8 cellular contexts compared by ENCODE assay signal in the genomic region with DNA sequence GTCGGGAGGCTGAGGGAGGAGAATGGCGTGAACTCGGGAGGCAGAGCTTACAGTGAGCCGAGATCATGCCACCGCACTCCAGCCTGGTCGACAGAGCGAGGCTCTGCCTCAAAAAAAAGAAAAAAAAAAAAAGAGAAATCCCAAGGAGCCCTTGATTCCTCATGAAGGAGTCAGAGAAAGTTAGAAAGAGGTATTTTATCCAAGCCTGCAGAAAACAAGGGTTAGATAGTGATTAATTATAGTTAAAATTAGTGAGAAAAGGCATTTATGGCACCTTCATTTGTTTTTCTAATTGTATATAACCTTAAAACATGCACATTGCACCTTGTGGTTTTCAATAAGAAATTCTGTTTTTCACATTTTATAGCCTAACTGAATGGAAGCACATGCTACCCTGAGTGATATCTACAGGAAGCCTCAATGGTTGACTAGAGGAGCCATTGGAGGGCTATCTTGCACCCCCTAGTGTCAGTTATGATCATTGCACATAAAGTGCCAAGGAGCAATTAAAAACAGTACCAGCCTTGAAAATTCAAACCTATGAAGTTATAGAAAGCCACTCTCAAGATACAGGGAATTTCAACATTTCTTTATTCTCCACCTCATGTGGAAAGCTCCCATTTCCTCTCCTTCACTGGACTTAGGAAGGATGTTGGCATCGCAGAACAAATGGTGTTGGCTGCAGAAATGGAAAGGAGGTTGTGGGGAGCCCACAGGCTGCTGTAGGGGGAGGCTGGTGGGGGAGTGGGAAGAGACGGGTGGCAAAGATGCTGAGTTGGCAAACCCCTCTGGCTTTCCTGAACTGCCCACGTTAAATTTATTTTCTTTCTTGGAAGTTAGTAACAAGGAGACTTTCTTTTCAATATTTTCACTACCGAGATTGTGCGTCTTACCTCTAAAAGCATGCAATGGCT. TPM values are rescaled to one million over a fixed set of nuclear protein-coding genes. Genes with fewer than 3 reads are reported as not detected.
DNase-seq lines count a peak whose midpoint lies in the region; ATAC-seq, FAIRE-seq and TF ChIP-seq lines count a peak whose summit lies in the region.

No MANE protein-coding gene starts in this region.

- no peaks in the 10 kb centered on the region for H3K27me3 ChIP-seq in A673 (replicated peaks; ENCODE audit: insufficient read depth, low read depth, low read length, poor library complexity)
- peaks cover 18% of the 10 kb centered on the region for H3K27me3 ChIP-seq in gastroesophageal sphincter
- no peaks in the 10 kb centered on the region for H3K27me3 ChIP-seq in pancreas

- intact Hi-C loops in A673 (cut with micrococcal nuclease; ENCODE audit: unreplicated experiment), result loop anchor here (1.0 kb wide), 2 partner anchors 77 to 130 kb away; no protein-coding TSS in a partner anchor
- intact Hi-C loops in pancreas (cut with DNase I), result loop anchor here in 2 of 3 donors (10.0 kb wide), 2 partner anchors 79 to 129 kb away; no protein-coding TSS in a partner anchor

- ATAC-seq in gastroesophageal sphincter (no peak), pancreas (peak in 3 of 4 donors; percentile 71 to 88 (median 79)), GM21529 (IDR thresholded peaks at IDR 0.05; ENCODE audit: unreplicated experiment) (no peak), GM21447 (IDR thresholded peaks at IDR 0.05; ENCODE audit: unreplicated experiment) (no peak)

- H3K4me1 ChIP-seq in A673 (ENCODE audit: insufficient read depth, low read length, poor library complexity, severe bottlenecking) (no peaks in the 10 kb centered on the region), gastroesophageal sphincter (no peaks in the 10 kb centered on the region), pancreas (no peaks in the 10 kb centered on the region)

- H3K4me3 ChIP-seq in A673 (ENCODE audit: low read depth, low read length, poor library complexity, severe bottlenecking) (no peak overlapping the region), gastroesophageal sphincter (no peak overlapping the region), pancreas (no peak overlapping the region)

- TF ChIP-seq POLR2A in gastroesophageal sphincter (IDR thresholded peaks at IDR 0.05), result no peak

- TF ChIP-seq CTCF in A673 (conservative IDR thresholded peaks at IDR 0.05; ENCODE audit: low read depth, low read length) (peak; percentile 71), GM10248 (IDR thresholded peaks at IDR 0.05; ENCODE audit: control extremely low read depth, extremely low read depth, low read depth, missing control alignments) (peak; percentile 34), gastroesophageal sphincter (IDR thresholded peaks at IDR 0.05) (peak; percentile 57 to 76 (median 62)), pancreas (IDR thresholded peaks at IDR 0.05) (peak; percentile 46 to 62 (median 52))

- DNase-seq in A673 (ENCODE audit: low spot score), result peak; percentile 63
- DNase-seq in GM10248 (ENCODE audit: extremely low spot score), result peak; percentile 81
- DNase-seq in NCI-H2196 treated with DMSO at 0.1 percent for 48 hours (lab: John Stamatoyannopoulos, UW; ENCODE audit: unreplicated experiment), result peak; percentile 0
- peak; percentile 34 for DNase-seq in activated T-cell treated with anti-CD3 and anti-CD28 coated beads for 4 hours
- DNase-seq in pancreas, result peak in 1 of 6 donors; percentile 28

- no peak for TF ChIP-seq EP300 in gastroesophageal sphincter (IDR thresholded peaks at IDR 0.05)

- POLR2A ChIA-PET in A673 (lab: Charles Lee; ENCODE audit: low non-redundant PET), result no interaction called here
- POLR2A ChIA-PET in GM10248 (lab: Yijun Ruan, JAX), result no interaction called here

- H3K9me3 ChIP-seq in A673 (ENCODE audit: low read depth, low read length, poor library complexity, severe bottlenecking) (peaks cover 5% of the 10 kb centered on the region), gastroesophageal sphincter (no peaks in the 10 kb centered on the region), pancreas (no peaks in the 10 kb centered on the region)

- no peak for FAIRE-seq in pancreas (lab: Jason Lieb, UNC)

- WGBS in gastroesophageal sphincter (ENCODE audit: low coverage in 1 of 2), 2 donors, result 77 to 91% methylated on average over 7 to 9 of the region's 12 CpGs
- 80 to 87% methylated on average over 12 of the region's 12 CpGs for WGBS in pancreas, 2 donors

- CTCF ChIA-PET in A673 (lab: Charles Lee), result interaction anchor here (0.7 to 1.3 kb wide), 2 partner anchors 77 to 81 kb away, joined by 3 read pairs; no protein-coding TSS in a partner anchor
- CTCF ChIA-PET in GM10248 (lab: Yijun Ruan, JAX), result interaction anchor here (1.7 to 2.3 kb wide), 2 partner anchors 76 to 131 kb away, joined by 7 to 10 read pairs; no protein-coding TSS in a partner anchor

- BruUV-seq in A673 (replicated peaks; lab: Mats Ljungman, UMichigan), result no TSS peak

- no peaks in the 10 kb centered on the region for H3K36me3 ChIP-seq in A673 (ENCODE audit: insufficient read depth, low read length, poor library complexity, severe bottlenecking)
- H3K36me3 ChIP-seq in gastroesophageal sphincter, result no peaks in the 10 kb centered on the region
- H3K36me3 ChIP-seq in pancreas, result no peaks in the 10 kb centered on the region

- H3K27ac ChIP-seq in A673 (ENCODE audit: low read depth, low read length, poor library complexity, severe bottlenecking), result no peak overlapping the region
- H3K27ac ChIP-seq in gastroesophageal sphincter, result no peak overlapping the region
- H3K27ac ChIP-seq in pancreas, result no peak overlapping the region

RNA-seq across cellular contexts. Expression of gene ITGA11, which starts 48.5 kb away (rescaled TPM):
- 0.17 and 0.45 TPM in 2 replicates for total RNA-seq in A673 (2021)
- 1 to 10 TPM; 3.8 to 9.5 (median 6.7) TPM for total RNA-seq in gastroesophageal sphincter
- 1 to 10 TPM in 2 of 6 donors, under 1 TPM in 4; 0.24 to 4.1 (median 0.66) TPM for total RNA-seq in pancreas
- polyA plus RNA-seq in pancreas, result 1 to 10 TPM in 1 of 2 donors, under 1 TPM in 1; 0.19 to 1.1 TPM

Comparison
In these comparisons a context has a peak if more than half of its experiments do, and no peak if none do; other contexts are left out.
1. ATAC-seq: peak in pancreas (3 of 4); none in gastroesophageal sphincter (single experiment), GM21529 (single experiment) and GM21447 (single experiment).
2. Peak in every context shown above with its lines, with median percentiles within 50 percentile points of each other: CTCF ChIP-seq.